ENCODE assay signal across 14 cellular contexts in genomic region chr11:70244698-70245097, GRCh38. TPM values are rescaled to one million over a fixed set of nuclear protein-coding genes. Genes with fewer than 3 reads are reported as not detected.
DNase-seq lines count a peak whose midpoint lies in the region; ATAC-seq and TF ChIP-seq lines count a peak whose summit lies in the region.
"Had no signal": no experiment of that assay in that cellular context is flagged by ENCODE, and none has a peak within 500 bp of the region (broad histone marks: within the 10 kb centered on the region; RNA-seq: fewer than 3 reads in every experiment).

No MANE protein-coding gene starts in this region.

- no peak overlapping the region for H3K23ac ChIP-seq in mesenchymal stem cell (ENCODE audit: low read length in 2 of 2)

- H4K20me1 ChIP-seq in mammary epithelial cell (ENCODE audit: insufficient read depth, low read length) = no peaks in the 10 kb centered on the region

- no peak for TF ChIP-seq EP300 in ovary (IDR thresholded peaks at IDR 0.05)

- DNase-seq in AG08395 (ENCODE audit: low spot score) (peak; percentile 49), HS-5 (ENCODE audit: low read depth) (peak; percentile 86), mammary epithelial cell (peak; percentile 47), mesenchymal stem cell (peak; percentile 92), NOMO-1 (lab: John Stamatoyannopoulos, UW; ENCODE audit: unreplicated experiment in 2 of 2) (no peak), ovary (no peak), mesenteric fat pad (ENCODE audit: low spot score) (no peak)
- DNase-seq: activated CD8-positive, alpha-beta T cell treated with anti-CD3 and anti-CD28 coated beads, Interleukin-2, amount 10 ng/mL, durations not matched to agents 7 days and 5 days; C1 segment of cervical spinal cord; H9; NCI-H1105; NCI-H510A treated with DMSO at 0.1 percent for 48 hours; stimulated activated CD4-positive, alpha-beta T cell treated with anti-CD3 and anti-CD28 coated beads, Interleukin-2, amount 100 ng/mL, for 24 hours had no signal

- WGBS in mammary epithelial cell (ENCODE audit: low coverage, missing lambda C conversion rate) = 60% methylated on average over 7 of the region's 7 CpGs
- 30% methylated on average over 7 of the region's 7 CpGs for WGBS in mesenchymal stem cell
- 25 to 33% (median 32%) methylated on average over 7 of the region's 7 CpGs for WGBS in ovary, 3 donors

- H3K36me3 ChIP-seq in mammary epithelial cell (ENCODE audit: insufficient read depth, low read length) (no peaks in the 10 kb centered on the region), mesenchymal stem cell (ENCODE audit: control insufficient read depth in 1 of 2, insufficient read depth in 2 of 2, low read depth in 1 of 2, low read length in 2 of 2) (no peaks in the 10 kb centered on the region), ovary (no peaks in the 10 kb centered on the region)

- ATAC-seq in HG02642 (IDR thresholded peaks at IDR 0.05; ENCODE audit: poor library complexity, unreplicated experiment) = no peak
- ATAC-seq: activated CD8-positive, alpha-beta T cell treated with anti-CD3 and anti-CD28 coated beads, Interleukin-2, amount 10 ng/mL, durations not matched to agents 7 days and 5 days had no signal

- H3K4me3 ChIP-seq in mammary epithelial cell (replicated peaks in 1 of 3; ENCODE audit: insufficient read depth in 1 of 3, low read depth in 2 of 3, low read length in 3 of 3) (no peak overlapping the region), mesenchymal stem cell (ENCODE audit: insufficient read depth in 1 of 2, low read depth in 1 of 2, low read length in 2 of 2) (peak overlapping the region in 1 of 2 experiments; percentile 48), ovary (no peak overlapping the region)

- H2AFZ ChIP-seq in mammary epithelial cell (ENCODE audit: low read depth, low read length) (no peak overlapping the region), mesenchymal stem cell (ENCODE audit: low read depth, low read length) (no peak overlapping the region)

- H2BK15ac ChIP-seq in mesenchymal stem cell (ENCODE audit: low read depth, poor library complexity, severe bottlenecking) = no peak overlapping the region

- H3K79me1 ChIP-seq in mesenchymal stem cell (replicated peaks; ENCODE audit: low read length, poor library complexity, severe bottlenecking) = no peaks in the 10 kb centered on the region

- CTCF ChIA-PET in mammary epithelial cell (lab: Charles Lee; ENCODE audit: low non-redundant PET) = interaction anchor here (0.6 kb wide), 1 partner anchor 12 kb away, joined by 4 read pairs; no protein-coding TSS in a partner anchor

- intact Hi-C loops in mammary epithelial cell (cut with micrococcal nuclease) = no loop called here
- intact Hi-C loops in ovary (cut with DNase I) = no loop called here

- H3K9me3 ChIP-seq in mammary epithelial cell (replicated peaks; ENCODE audit: insufficient read depth, low read length) = no peaks in the 10 kb centered on the region
- H3K9me3 ChIP-seq in mesenchymal stem cell (ENCODE audit: control insufficient read depth, low read length) = no peaks in the 10 kb centered on the region
- no peaks in the 10 kb centered on the region for H3K9me3 ChIP-seq in ovary

- H3K27ac ChIP-seq in mammary epithelial cell (ENCODE audit: insufficient read depth, low read depth, low read length) = no peak overlapping the region
- peak overlapping the region; percentile 28 for H3K27ac ChIP-seq in mesenchymal stem cell (ENCODE audit: low read length, poor library complexity, severe bottlenecking)
- no peak overlapping the region for H3K27ac ChIP-seq in ovary

- no peak overlapping the region for H3K14ac ChIP-seq in mesenchymal stem cell (ENCODE audit: low read length in 2 of 2)

- H3K27me3 ChIP-seq in mammary epithelial cell (ENCODE audit: insufficient read depth, low read length) (no peaks in the 10 kb centered on the region), mesenchymal stem cell (ENCODE audit: control insufficient read depth in 1 of 2, insufficient read depth in 1 of 2, low read length in 2 of 2) (peaks cover 1 to 7% of the 10 kb centered on the region in 2 experiments), ovary (no peaks in the 10 kb centered on the region)

- no peak overlapping the region for H3K18ac ChIP-seq in mesenchymal stem cell (ENCODE audit: low read depth in 1 of 2, low read length in 2 of 2)

- no TSS peak for BruUV-seq in mammary epithelial cell (replicated peaks; lab: Mats Ljungman, UMichigan)

- no peak overlapping the region for H2BK120ac ChIP-seq in mesenchymal stem cell (ENCODE audit: low read depth, low read length)

- TF ChIP-seq CTCF in mammary epithelial cell (conservative IDR thresholded peaks at IDR 0.05 in 1 of 2, IDR thresholded peaks at IDR 0.05 in 1 of 2; ENCODE audit: extremely low read depth in 1 of 2, insufficient read depth in 1 of 2, low read depth in 1 of 2, low read length in 2 of 2) (no peak), ovary (IDR thresholded peaks at IDR 0.05) (no peak)

- H3K4me1 ChIP-seq in mammary epithelial cell (ENCODE audit: insufficient read depth, low read length) (peaks cover 26% of the 10 kb centered on the region), mesenchymal stem cell (ENCODE audit: control insufficient read depth, insufficient read depth, low read depth, low read length) (peaks cover 20% of the 10 kb centered on the region), ovary (ENCODE audit: insufficient read depth) (no peaks in the 10 kb centered on the region)

- H4K91ac ChIP-seq in mesenchymal stem cell (ENCODE audit: low read length) = no peak overlapping the region

- no peak for TF ChIP-seq POLR2A in ovary (IDR thresholded peaks at IDR 0.05)

- dilution Hi-C loops in mammary epithelial cell (cut with HindIII; ENCODE audit: low sequenced_read_pairs) = no loop called here

- H3K79me2 ChIP-seq in mammary epithelial cell (ENCODE audit: insufficient read depth, low read length) = no peaks in the 10 kb centered on the region

- H2AK5ac ChIP-seq in mesenchymal stem cell (ENCODE audit: low read length, severe bottlenecking) = no peak overlapping the region

- no peak overlapping the region for H3K4ac ChIP-seq in mesenchymal stem cell (ENCODE audit: low read depth in 1 of 2, low read length in 2 of 2)

- H3K9ac ChIP-seq in mammary epithelial cell (ENCODE audit: insufficient read depth, low read length) = no peak overlapping the region
- H3K9ac ChIP-seq in mesenchymal stem cell (ENCODE audit: low read length) = peak overlapping the region; percentile 34

- in situ Hi-C loops in mammary epithelial cell (cut with MboI; ENCODE audit: low sequenced_read_pairs in 2 of 2) = no loop called here

- no peak overlapping the region for H3K4me2 ChIP-seq in mammary epithelial cell (ENCODE audit: insufficient read depth, low read depth, low read length)
- no peak overlapping the region for H3K4me2 ChIP-seq in mesenchymal stem cell (ENCODE audit: low read length, poor library complexity, severe bottlenecking)

- no peak overlapping the region for H2BK12ac ChIP-seq in mesenchymal stem cell (ENCODE audit: low read length in 2 of 2)

- no peak overlapping the region for H2BK5ac ChIP-seq in mesenchymal stem cell (ENCODE audit: low read depth, low read length, poor library complexity, severe bottlenecking)

- no peak overlapping the region for H4K8ac ChIP-seq in mesenchymal stem cell (ENCODE audit: low read length)

RNA-seq across cellular contexts. Expression of gene PPFIA1, which starts 25.8 kb away (rescaled TPM):
- total RNA-seq in mammary epithelial cell = 10 to 100 TPM; 42.5 to 47.1 TPM
- 42.4 TPM for polyA plus RNA-seq in mammary epithelial cell
- polyA minus RNA-seq in mammary epithelial cell = 135 TPM
- 25.2 TPM for polyA plus RNA-seq in mesenchymal stem cell (2013, experiment 1 of 2)
- polyA plus RNA-seq in mesenchymal stem cell (2013, experiment 2 of 2) = 25.0 TPM
- 10 to 100 TPM; 25.9 to 60.3 (median 46.4) TPM for total RNA-seq in ovary
- polyA plus RNA-seq in ovary = 10 to 100 TPM; 20.5 to 28.1 TPM
- total RNA-seq in mesenteric fat pad = 119 TPM

RNA-seq across cellular contexts. Expression of gene FADD, which starts 41.6 kb away (rescaled TPM):
- total RNA-seq in mammary epithelial cell (10 to 100 TPM; 31.8 to 45.0 TPM), ovary (10 to 100 TPM; 13.1 to 22.3 (median 17.9) TPM), mesenteric fat pad (29.3 TPM)
- polyA plus RNA-seq in mammary epithelial cell (49.6 TPM), ovary (10 to 100 TPM; 15.3 to 15.7 TPM)
- polyA minus RNA-seq in mammary epithelial cell = 55.4 TPM
- polyA plus RNA-seq in mesenchymal stem cell (2013, experiment 1 of 2) = 30.7 TPM
- polyA plus RNA-seq in mesenchymal stem cell (2013, experiment 2 of 2) = 31.4 TPM

Comparison
In these comparisons a context has a peak if more than half of its experiments do, and no peak if none do; other contexts are left out.
1. DNase-seq: peak in AG08395 (single experiment), HS-5 (single experiment), mammary epithelial cell (single experiment) and mesenchymal stem cell (single experiment); none in NOMO-1 (0 of 2), ovary (0 of 5) and mesenteric fat pad (single experiment).